ENCODE assay signal across 29 cellular contexts in the genomic region with DNA sequence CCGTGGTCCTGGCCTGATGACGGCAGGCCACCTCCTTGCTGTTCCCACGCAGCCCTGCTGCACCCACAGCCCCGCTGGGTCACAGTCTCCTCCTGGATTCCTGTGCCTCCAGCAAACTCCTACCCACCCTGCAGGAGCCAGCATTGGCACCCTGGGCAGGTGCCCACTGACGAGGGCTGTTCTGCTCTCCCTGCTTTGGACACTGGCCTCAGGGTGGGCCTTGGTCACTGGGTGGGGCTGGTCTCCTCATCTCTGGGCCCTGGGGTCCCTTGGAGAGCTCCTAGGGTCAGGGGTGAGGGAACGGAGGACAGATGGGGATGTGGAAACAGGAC.
"Had no signal": no experiment of that assay in that cellular context is flagged by ENCODE, and none has a peak within 500 bp of the region (broad histone marks: within the 10 kb centered on the region; RNA-seq: fewer than 3 reads in every experiment).

No MANE protein-coding gene starts in this region.

- H3K9me3 Mint-ChIP-seq: activated CD4-positive, alpha-beta memory T cell treated with anti-CD3 and anti-CD28 coated beads, Interleukin-2, amount 10 ng/mL, durations not matched to agents 7 days and 5 days; activated naive CD4-positive, alpha-beta T cell treated with anti-CD3 and anti-CD28 coated beads, Interleukin-2, amount 10 ng/mL, durations not matched to agents 7 days and 5 days; activated naive CD8-positive, alpha-beta T cell treated with anti-CD3 and anti-CD28 coated beads, Interleukin-2, amount 50 U/mL, for 24 hours; T-cell had no signal

- H3K27ac Mint-ChIP-seq: activated CD4-positive, alpha-beta memory T cell treated with anti-CD3 and anti-CD28 coated beads, Interleukin-2, amount 10 ng/mL, durations not matched to agents 7 days and 5 days; activated CD8-positive, alpha-beta memory T cell treated with anti-CD3 and anti-CD28 coated beads, Interleukin-2, amount 10 ng/mL, durations not matched to agents 7 days and 5 days; activated naive CD4-positive, alpha-beta T cell treated with anti-CD3 and anti-CD28 coated beads, Interleukin-2, amount 10 ng/mL, durations not matched to agents 7 days and 5 days; activated naive CD8-positive, alpha-beta T cell; activated naive CD8-positive, alpha-beta T cell treated with anti-CD3 and anti-CD28 coated beads, Interleukin-2, amount 50 U/mL, for 24 hours; T-cell; T-helper 17 cell had no signal

- H3K36me3 Mint-ChIP-seq: activated CD8-positive, alpha-beta memory T cell treated with anti-CD3 and anti-CD28 coated beads, Interleukin-2, amount 10 ng/mL, durations not matched to agents 7 days and 5 days; activated naive CD4-positive, alpha-beta T cell treated with anti-CD3 and anti-CD28 coated beads, Interleukin-2, amount 10 ng/mL, durations not matched to agents 7 days and 5 days; activated naive CD8-positive, alpha-beta T cell; T-cell had no signal

- H3K4me1 Mint-ChIP-seq: activated CD4-positive, alpha-beta memory T cell treated with anti-CD3 and anti-CD28 coated beads, Interleukin-2, amount 10 ng/mL, durations not matched to agents 7 days and 5 days; activated CD8-positive, alpha-beta memory T cell treated with anti-CD3 and anti-CD28 coated beads, Interleukin-2, amount 10 ng/mL, durations not matched to agents 7 days and 5 days; activated naive CD4-positive, alpha-beta T cell treated with anti-CD3 and anti-CD28 coated beads, Interleukin-2, amount 10 ng/mL, durations not matched to agents 7 days and 5 days; activated naive CD8-positive, alpha-beta T cell treated with anti-CD3 and anti-CD28 coated beads, Interleukin-2, amount 50 U/mL, for 24 hours; T-helper 17 cell had no signal

- H3K27ac ChIP-seq: PC-9, VCaP had no signal

- H3K4me3 Mint-ChIP-seq: activated CD4-positive, alpha-beta memory T cell treated with anti-CD3 and anti-CD28 coated beads, Interleukin-2, amount 10 ng/mL, durations not matched to agents 7 days and 5 days; activated CD8-positive, alpha-beta memory T cell treated with anti-CD3 and anti-CD28 coated beads, Interleukin-2, amount 10 ng/mL, durations not matched to agents 7 days and 5 days; activated naive CD4-positive, alpha-beta T cell treated with anti-CD3 and anti-CD28 coated beads, Interleukin-2, amount 10 ng/mL, durations not matched to agents 7 days and 5 days; activated naive CD8-positive, alpha-beta T cell; activated naive CD8-positive, alpha-beta T cell treated with anti-CD3 and anti-CD28 coated beads, Interleukin-2, amount 50 U/mL, for 24 hours; T-cell; T-helper 17 cell had no signal

- DNase-seq: activated CD4-positive, alpha-beta memory T cell treated with anti-CD3 and anti-CD28 coated beads, Interleukin-2, amount 10 ng/mL, durations not matched to agents 7 days and 5 days; activated CD4-positive, alpha-beta T cell treated with anti-CD3 and anti-CD28 coated beads for 1 hour; activated CD4-positive, alpha-beta T cell treated with anti-CD3 and anti-CD28 coated beads for 48 hours; activated CD4-positive, CD25-positive, alpha-beta regulatory T cell; activated CD8-positive, alpha-beta memory T cell treated with anti-CD3 and anti-CD28 coated beads for 24 hours; activated CD8-positive, alpha-beta memory T cell treated with anti-CD3 and anti-CD28 coated beads, Interleukin-2, amount 10 ng/mL, durations not matched to agents 7 days and 5 days; activated CD8-positive, alpha-beta memory T cell treated with anti-CD3 and anti-CD28 coated beads, Interleukin-2, amount 50 U/mL, for 48 hours; activated effector memory CD4-positive, alpha-beta T cell treated with Interleukin-2 at 50 U/mL for 16 hours; activated naive CD4-positive, alpha-beta T cell treated with anti-CD3 and anti-CD28 coated beads, Interleukin-2, amount 10 ng/mL, durations not matched to agents 7 days and 5 days; activated naive CD8-positive, alpha-beta T cell treated with anti-CD3 and anti-CD28 coated beads, Interleukin-2, amount 50 U/mL, for 24 hours; activated T-cell treated with anti-CD3 and anti-CD28 coated beads, Interleukin-2, amount 50 U/mL, for 48 hours; aorta; NCI-H1092 treated with DMSO at 0.1 percent for 48 hours; NCI-H1417; NCI-H146; NCI-H187; NCI-H2029 treated with DMSO at 0.1 percent for 48 hours; NCI-H2171 treated with DMSO at 0.1 percent for 48 hours; NCI-H2227 treated with DMSO at 0.1 percent for 48 hours; NCI-H446; NCI-H510A treated with DMSO at 0.1 percent for 48 hours; NK-92 treated with Interleukin-12 subunit alpha and Interleukin-12 subunit beta, amount 100 ng/mL, for 24 hours; PC-9; Right ventricle myocardium superior; T-cell; T-helper 17 cell had no signal

- H3K4me3 ChIP-seq: K562, PC-9 had no signal

- ATAC-seq: activated CD8-positive, alpha-beta memory T cell treated with anti-CD3 and anti-CD28 coated beads, Interleukin-2, amount 10 ng/mL, durations not matched to agents 7 days and 5 days; activated naive CD8-positive, alpha-beta T cell treated with anti-CD3 and anti-CD28 coated beads, Interleukin-2, amount 50 U/mL, for 24 hours; K562; T-cell; T-helper 17 cell had no signal

- H3K27me3 Mint-ChIP-seq: activated naive CD8-positive, alpha-beta T cell; activated naive CD8-positive, alpha-beta T cell treated with anti-CD3 and anti-CD28 coated beads, Interleukin-2, amount 50 U/mL, for 24 hours; T-cell; T-helper 17 cell had no signal
